ENCODE assay signal across 11 cellular contexts in the genomic region with DNA sequence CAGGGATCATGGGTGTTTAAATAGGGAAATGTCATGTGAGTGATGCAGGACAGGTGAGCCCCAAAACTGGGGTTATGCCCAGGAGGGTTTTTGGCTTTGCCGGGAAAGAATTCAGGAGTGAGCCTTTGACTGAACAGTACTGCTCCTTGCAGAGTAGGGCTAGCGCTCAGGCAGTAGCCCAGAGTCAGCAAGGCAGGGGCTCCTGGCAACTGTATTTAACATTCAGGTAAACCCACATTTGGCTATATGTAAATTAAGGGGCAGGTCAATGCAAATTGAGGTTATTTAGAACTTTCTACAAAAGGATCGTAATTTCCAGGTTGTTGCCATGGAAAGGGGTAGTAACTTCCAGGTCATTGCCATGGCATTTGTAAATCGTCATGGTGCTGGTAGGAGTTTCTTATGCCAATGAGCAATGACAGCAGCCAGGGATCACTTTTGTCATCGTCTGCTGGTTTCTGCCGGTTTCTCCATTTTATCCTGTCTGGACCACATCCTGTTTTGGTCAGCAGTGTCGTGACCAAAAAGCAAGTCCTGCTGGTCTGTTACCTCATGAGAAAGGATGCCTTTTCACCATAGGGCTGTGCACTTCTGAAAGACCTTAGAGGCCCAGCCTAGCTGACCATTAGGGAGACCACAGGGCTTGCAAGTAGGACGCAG. TPM values are rescaled to one million over a fixed set of nuclear protein-coding genes. Genes with fewer than 3 reads are reported as not detected.
DNase-seq lines count a peak whose midpoint lies in the region; ATAC-seq and TF ChIP-seq lines count a peak whose summit lies in the region.
"Had no signal": no experiment of that assay in that cellular context is flagged by ENCODE, and none has a peak within 500 bp of the region (broad histone marks: within the 10 kb centered on the region; RNA-seq: fewer than 3 reads in every experiment).

No MANE protein-coding gene starts in this region.

- TF ChIP-seq CTCF in CD8-positive, alpha-beta T cell (IDR thresholded peaks at IDR 0.05): no peak
- TF ChIP-seq CTCF in neural progenitor cell (IDR thresholded peaks at IDR 0.05): no peak

- H3K9me3 ChIP-seq in CD8-positive, alpha-beta T cell (ENCODE audit: low read length): peaks cover 15% of the 10 kb centered on the region
- peaks cover 8% of the 10 kb centered on the region for H3K9me3 ChIP-seq in neural progenitor cell (ENCODE audit: low read depth)

- H3K4me2 ChIP-seq in neural progenitor cell: no peak overlapping the region

- no peak overlapping the region for H3K27ac ChIP-seq in CD8-positive, alpha-beta T cell (ENCODE audit: low read depth, low read length)
- H3K27ac ChIP-seq in neural progenitor cell: no peak overlapping the region

- ATAC-seq in CD8-positive, alpha-beta T cell: peak; percentile 84
- ATAC-seq in memory B cell (ENCODE audit: low read depth): peak; percentile 34
- no peak for ATAC-seq in GM21528 (IDR thresholded peaks at IDR 0.05; ENCODE audit: low FRiP score, unreplicated experiment)
- no peak for ATAC-seq in HG03135 (IDR thresholded peaks at IDR 0.05; ENCODE audit: unreplicated experiment)

- POLR2A ChIA-PET in CD8-positive, alpha-beta T cell (lab: Charles Lee): interaction anchor here (1.4 kb wide), 1 partner anchor 24 kb away, joined by 6 read pairs; no protein-coding TSS in a partner anchor

- H3K27me3 Mint-ChIP-seq in CD8-positive, alpha-beta T cell (ENCODE audit: low read depth): no peaks in the 10 kb centered on the region
- H3K27me3 Mint-ChIP-seq in memory B cell (no peaks in the 10 kb centered on the region), neural progenitor cell (ENCODE audit: insufficient read depth, low read depth) (no peaks in the 10 kb centered on the region)

- H3K9me3 Mint-ChIP-seq in CD8-positive, alpha-beta T cell: peaks cover 18% of the 10 kb centered on the region
- H3K9me3 Mint-ChIP-seq in memory B cell (peaks cover 11% of the 10 kb centered on the region), neural progenitor cell (peaks cover 37% of the 10 kb centered on the region)

- peaks cover 4% of the 10 kb centered on the region for H3K36me3 ChIP-seq in CD8-positive, alpha-beta T cell (ENCODE audit: insufficient read depth, low read length)
- peaks cover 13% of the 10 kb centered on the region for H3K36me3 ChIP-seq in neural progenitor cell

- H3K27ac Mint-ChIP-seq in CD8-positive, alpha-beta T cell: peak overlapping the region; percentile 78
- H3K27ac Mint-ChIP-seq in memory B cell (no peak overlapping the region), neural progenitor cell (no peak overlapping the region)

- CTCF ChIA-PET in CD8-positive, alpha-beta T cell (lab: Charles Lee): no interaction called here

- peaks cover 33% of the 10 kb centered on the region for H3K79me2 ChIP-seq in neural progenitor cell (ENCODE audit: low read depth)

- no peak overlapping the region for H2AFZ ChIP-seq in neural progenitor cell (replicated peaks)

- peaks cover 11% of the 10 kb centered on the region for H3K4me1 ChIP-seq in CD8-positive, alpha-beta T cell (ENCODE audit: insufficient read depth, low read length)
- no peaks in the 10 kb centered on the region for H3K4me1 ChIP-seq in neural progenitor cell

- peaks cover 77% of the 10 kb centered on the region for H3K36me3 Mint-ChIP-seq in CD8-positive, alpha-beta T cell
- H3K36me3 Mint-ChIP-seq in memory B cell (peaks cover 54% of the 10 kb centered on the region), neural progenitor cell (peaks cover 44% of the 10 kb centered on the region)

- H4K20me1 ChIP-seq in neural progenitor cell (ENCODE audit: low read depth): no peaks in the 10 kb centered on the region

- no peak overlapping the region for H3K9ac ChIP-seq in neural progenitor cell

- H3F3A ChIP-seq in neural progenitor cell (ENCODE audit: low read depth): peaks cover 4% of the 10 kb centered on the region

- intact Hi-C loops in CD8-positive, alpha-beta T cell (cut with DNase I, micrococcal nuclease): loop anchor here in 1 of 2 experiments (10.0 kb wide), 1 partner anchor 52 kb away; no protein-coding TSS in a partner anchor

- H3K27me3 ChIP-seq in CD8-positive, alpha-beta T cell (ENCODE audit: insufficient read depth, low read length): no peaks in the 10 kb centered on the region
- no peaks in the 10 kb centered on the region for H3K27me3 ChIP-seq in neural progenitor cell

- H3K4me1 Mint-ChIP-seq in CD8-positive, alpha-beta T cell (ENCODE audit: low read depth): peaks cover 32% of the 10 kb centered on the region
- H3K4me1 Mint-ChIP-seq in memory B cell (peaks cover 7% of the 10 kb centered on the region), neural progenitor cell (no peaks in the 10 kb centered on the region)

- peak in 5 of 7 experiments; percentile 10 to 73 (median 24) for DNase-seq in CD8-positive, alpha-beta T cell
- peak; percentile 62 for DNase-seq in LHCN-M2 (ENCODE audit: low read depth)
- peak; percentile 19 for DNase-seq in activated T-helper 1 cell treated with Interleukin-2 at 50 U/mL for 16 hours (ENCODE audit: low read depth)
- DNase-seq in memory B cell (ENCODE audit: low spot score in 2 of 2): no peak
- no peak for DNase-seq in neural progenitor cell (ENCODE audit: low spot score)
- no peak for DNase-seq in RPMI8226
- DNase-seq: activated CD4-positive, CD25-positive, alpha-beta regulatory T cell treated with anti-CD3 and anti-CD28 coated beads, Interleukin-2, amount 50 U/mL, for 72 hours; NCI-H524; stimulated activated CD4-positive, alpha-beta T cell treated with anti-CD3 and anti-CD28 coated beads, Interleukin-2, amount 100 ng/mL, for 48 hours had no signal

- H3K4me3 ChIP-seq in CD8-positive, alpha-beta T cell (ENCODE audit: low read depth, low read length): no peak overlapping the region
- no peak overlapping the region for H3K4me3 ChIP-seq in neural progenitor cell

- no peak overlapping the region for H3K4me3 Mint-ChIP-seq in CD8-positive, alpha-beta T cell
- no peak overlapping the region for H3K4me3 Mint-ChIP-seq in memory B cell
- H3K4me3 Mint-ChIP-seq in neural progenitor cell: no peak overlapping the region

RNA-seq across cellular contexts. Expression of gene MTHFS, which starts 24.3 kb away (rescaled TPM):
- 1 to 10 TPM; 5.1 to 7.8 TPM for total RNA-seq in CD8-positive, alpha-beta T cell
- 20.5 and 24.5 TPM in 2 replicates for total RNA-seq in LHCN-M2 (2014; rRNA removed)
- 26.5 TPM for polyA plus RNA-seq in LHCN-M2 (2012)
- 26.7 and 28.9 TPM in 2 replicates for total RNA-seq in neural progenitor cell (ENCODE audit: low replicate concordance)

Comparison
In these comparisons a context has a peak if more than half of its experiments do, and no peak if none do; other contexts are left out.
1. ATAC-seq: peak in CD8-positive, alpha-beta T cell (single experiment) and memory B cell (single experiment); none in GM21528 (single experiment) and HG03135 (single experiment).
2. DNase-seq: peak in CD8-positive, alpha-beta T cell (5 of 7), LHCN-M2 (single experiment) and activated T-helper 1 cell treated with Interleukin-2 at 50 U/mL for 16 hours (single experiment); none in memory B cell (0 of 2), neural progenitor cell (single experiment) and RPMI8226 (single experiment).